Comparison of ENCODE assay signal across 1 cellular context in the genomic region with DNA sequence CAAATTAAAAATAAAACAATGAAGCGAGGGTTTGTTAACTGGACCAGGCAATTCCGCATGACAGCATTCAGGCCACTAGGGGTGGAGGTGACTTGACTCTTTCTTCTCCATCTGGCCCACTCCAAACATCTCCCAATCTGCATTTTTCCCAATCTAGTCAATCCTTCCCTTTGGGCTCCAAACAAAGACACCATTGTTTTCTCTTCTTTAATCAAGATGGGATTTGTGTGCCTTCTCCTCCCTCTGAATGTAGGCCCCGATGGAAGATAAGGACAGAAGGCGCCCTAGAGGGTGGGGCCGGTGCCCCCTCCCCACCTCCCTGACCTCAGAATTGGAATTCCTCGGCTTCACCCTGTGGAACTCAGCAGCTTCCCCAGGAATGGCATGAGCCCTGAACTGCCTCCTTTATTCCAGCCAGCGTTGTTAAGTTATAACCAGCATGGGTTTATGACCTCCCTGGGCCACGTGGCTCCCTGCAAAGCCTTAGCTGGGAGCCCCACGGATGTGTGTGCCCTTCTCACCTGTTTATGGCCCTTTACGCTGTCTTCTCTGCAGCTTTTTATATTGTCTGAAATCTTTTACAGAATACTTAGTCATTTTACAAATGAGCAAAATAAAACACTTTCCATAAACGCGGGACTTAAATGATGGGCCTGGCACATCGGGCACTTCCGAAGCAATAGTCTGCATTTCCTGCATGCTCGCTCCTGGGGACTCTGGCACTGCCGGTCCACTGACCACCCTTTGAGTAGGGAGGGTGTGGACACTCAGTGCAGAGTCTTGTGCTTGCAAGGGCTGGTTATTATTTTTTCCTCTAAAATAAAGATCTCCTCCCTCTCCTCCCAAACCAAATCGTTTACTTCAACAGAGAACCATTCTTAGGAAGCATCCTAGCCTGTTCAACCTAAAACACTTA.
TF ChIP-seq lines count a peak whose summit lies in the region.

No MANE protein-coding gene starts in this region.

TF ChIP-seq in H1, 55 proteins besides CTCF, POLR2A, EP300 and RAD21 (continued from another document):
- peak; percentile 44; the same call in 1 of the 2 replicates for TF ChIP-seq MAFK (IDR thresholded peaks at IDR 0.05; ENCODE audit: low read depth, low read length)
- no peak for TF ChIP-seq YY1 (IDR thresholded peaks at IDR 0.05; ENCODE audit: low read depth, low read length)
- TF ChIP-seq NRF1 (IDR thresholded peaks at IDR 0.05; ENCODE audit: low read depth, low read length) = no peak
- no peak for TF ChIP-seq HDAC6 (IDR thresholded peaks at IDR 0.05; ENCODE audit: low read depth, low read length)
- peak; percentile 44; the same call in 1 of the 2 replicates for TF ChIP-seq TEAD4 (IDR thresholded peaks at IDR 0.05; ENCODE audit: low read depth, low read length)
- peak; percentile 17 for TF ChIP-seq ASH2L (IDR thresholded peaks at IDR 0.05; ENCODE audit: low read length)
- TF ChIP-seq ZNF274 (IDR thresholded peaks at IDR 0.05; ENCODE audit: borderline replicate concordance, extremely low read depth, low read length) = no peak
- TF ChIP-seq SRF (IDR thresholded peaks at IDR 0.05; ENCODE audit: low read depth, low read length) = no peak
